ENCODE assay signal across 9 cellular contexts in the genomic region with DNA sequence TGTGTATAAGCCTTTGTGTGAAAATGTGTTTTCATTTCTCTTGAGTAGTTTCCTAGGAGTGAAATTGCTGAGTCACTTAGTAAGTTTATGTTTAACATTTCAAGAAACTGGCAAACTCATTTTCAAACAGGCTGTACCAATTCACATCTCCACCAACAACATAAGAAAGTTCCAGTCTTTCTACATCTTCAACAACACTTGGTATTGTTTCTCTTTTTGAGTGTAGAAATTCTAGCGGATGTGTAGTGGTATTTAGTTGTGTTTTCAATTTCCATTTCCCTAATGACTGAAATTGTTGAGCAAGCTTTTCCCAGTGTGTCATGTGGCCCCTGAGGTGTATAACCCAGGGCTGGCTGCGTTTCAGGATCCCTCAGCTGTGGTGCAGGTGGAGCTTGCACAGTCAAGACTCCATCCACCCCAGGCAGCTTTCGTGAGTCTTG.
A peak's percentile ranks its signal among the peaks of the same experiment; 100 is the strongest.
DNase-seq lines count a peak whose midpoint lies in the region; ATAC-seq and TF ChIP-seq lines count a peak whose summit lies in the region.
"Had no signal": no experiment of that assay in that cellular context is flagged by ENCODE, and none has a peak within 500 bp of the region (broad histone marks: within the 10 kb centered on the region; RNA-seq: fewer than 3 reads in every experiment).

No MANE protein-coding gene starts in this region.

- H3K36me3 ChIP-seq in DOHH2 (ENCODE audit: control insufficient read depth, low read length) (no peaks in the 10 kb centered on the region), adipocyte (ENCODE audit: control insufficient read depth, insufficient read depth, low read length, severe bottlenecking) (no peaks in the 10 kb centered on the region)

- no peak overlapping the region for H3K9ac ChIP-seq in adipocyte (ENCODE audit: low read length)

- DNase-seq in adipocyte (ENCODE audit: low read depth) (peak; percentile 28), NCI-H510A (lab: John Stamatoyannopoulos, UW) (no peak), NCI-H69 (lab: John Stamatoyannopoulos, UW) (no peak), NCI-H1417 treated with DMSO at 0.1 percent for 48 hours (lab: John Stamatoyannopoulos, UW) (no peak)
- no peak for DNase-seq in activated effector memory CD4-positive, alpha-beta T cell treated with Interleukin-2 at 50 U/mL for 16 hours
- DNase-seq: dorsolateral prefrontal cortex had no signal

- H4K20me1 ChIP-seq in DOHH2 (ENCODE audit: control insufficient read depth, insufficient read depth, low read depth, low read length) = no peaks in the 10 kb centered on the region

- H3K27ac ChIP-seq in DOHH2 (ENCODE audit: low read depth, low read length) = peak overlapping the region; percentile 13; the same call in 1 of the 2 replicates
- H3K27ac ChIP-seq: dorsolateral prefrontal cortex had no signal

- no peaks in the 10 kb centered on the region for H3K9me2 ChIP-seq in DOHH2 (replicated peaks; ENCODE audit: control insufficient read depth, low read length)

- H3K9me3 ChIP-seq in DOHH2 (ENCODE audit: control insufficient read depth, insufficient read depth, low read length) (no peaks in the 10 kb centered on the region), adipocyte (ENCODE audit: control insufficient read depth, low read length) (peaks cover 4% of the 10 kb centered on the region)

- peak overlapping the region; percentile 41 for H3K4me2 ChIP-seq in DOHH2 (ENCODE audit: low read length)

- no peak for TF ChIP-seq CTCF in DOHH2 (IDR thresholded peaks at IDR 0.05; ENCODE audit: low read depth, low read length, poor library complexity, severe bottlenecking)

- H3K79me2 ChIP-seq in DOHH2 (ENCODE audit: control insufficient read depth, low read length) = no peaks in the 10 kb centered on the region

- peak; percentile 80 for ATAC-seq in GM19328 (IDR thresholded peaks at IDR 0.05; ENCODE audit: unreplicated experiment)
- ATAC-seq in HG03066 (IDR thresholded peaks at IDR 0.05; ENCODE audit: low read depth, unreplicated experiment) = peak; percentile 87

- H3K27me3 ChIP-seq in DOHH2 (ENCODE audit: control insufficient read depth, low read length) (no peaks in the 10 kb centered on the region), adipocyte (replicated peaks; ENCODE audit: control insufficient read depth, insufficient read depth, low read length) (no peaks in the 10 kb centered on the region)
- H3K27me3 ChIP-seq: dorsolateral prefrontal cortex had no signal

- peak overlapping the region; percentile 21 for H3K4me3 ChIP-seq in DOHH2 (ENCODE audit: low read length)
- no peak overlapping the region for H3K4me3 ChIP-seq in adipocyte (ENCODE audit: low read length)
- H3K4me3 ChIP-seq: dorsolateral prefrontal cortex had no signal

- H3K4me1 ChIP-seq in DOHH2 (ENCODE audit: control insufficient read depth, low read length) (peaks cover 20% of the 10 kb centered on the region), adipocyte (ENCODE audit: control insufficient read depth, insufficient read depth, low read length) (no peaks in the 10 kb centered on the region)

- H3F3A ChIP-seq in DOHH2 (ENCODE audit: control insufficient read depth, insufficient read depth) = no peaks in the 10 kb centered on the region
